In the genomic region with DNA sequence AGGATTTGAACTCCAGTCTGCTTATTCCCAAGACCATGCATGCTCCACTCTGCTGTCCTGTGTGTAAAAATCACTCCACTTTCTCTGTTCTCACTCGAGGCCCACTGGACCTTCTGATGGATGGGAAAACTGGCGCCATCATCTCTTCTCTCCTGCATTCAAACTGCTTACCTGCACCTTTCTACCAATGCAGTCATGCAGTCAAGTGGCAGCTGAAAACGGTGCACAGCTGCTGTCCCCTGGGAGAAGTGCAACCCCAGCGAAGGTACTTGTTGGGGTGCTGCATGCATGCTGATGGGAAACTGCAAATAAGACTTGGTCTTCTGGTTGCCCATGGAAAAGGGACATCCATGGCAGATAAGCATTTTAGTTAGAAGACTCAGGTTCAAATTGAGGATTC, we compare ENCODE assay signal across 19 cellular contexts.
"Had no signal": no experiment of that assay in that cellular context is flagged by ENCODE, and none has a peak within 500 bp of the region (broad histone marks: within the 10 kb centered on the region; RNA-seq: fewer than 3 reads in every experiment).

No MANE protein-coding gene starts in this region.

- DNase-seq: colonic mucosa; cortex of kidney; effector CD4-positive, alpha-beta T cell; effector memory CD4-positive, alpha-beta T cell; esophagus squamous epithelium; foreskin fibroblast; foreskin melanocyte; gastrocnemius medialis; glutamatergic neuron; head of caudate nucleus; heart right ventricle; hippocampal formation; left cardiac atrium; left lung; left ventricle myocardium superior; lower lobe of right lung; mesenchymal stem cell; mucosa of descending colon; naive B cell had no signal

- H3K36me3 ChIP-seq: colonic mucosa, gastrocnemius medialis had no signal

- H3K9me3 ChIP-seq: colonic mucosa, esophagus squamous epithelium, gastrocnemius medialis, heart right ventricle, left lung, lower lobe of right lung, mucosa of descending colon had no signal

- H3K4me3 ChIP-seq: colonic mucosa, esophagus squamous epithelium, gastrocnemius medialis, heart right ventricle, left lung, lower lobe of right lung, mucosa of descending colon had no signal

- H3K4me1 ChIP-seq: colonic mucosa, esophagus squamous epithelium, gastrocnemius medialis, heart right ventricle, left lung, lower lobe of right lung had no signal

- H3K27ac ChIP-seq: colonic mucosa, esophagus squamous epithelium, gastrocnemius medialis, heart right ventricle, left lung, lower lobe of right lung had no signal

- H3K27me3 ChIP-seq: colonic mucosa, esophagus squamous epithelium, gastrocnemius medialis, heart right ventricle, left lung had no signal
